In the genomic region with DNA sequence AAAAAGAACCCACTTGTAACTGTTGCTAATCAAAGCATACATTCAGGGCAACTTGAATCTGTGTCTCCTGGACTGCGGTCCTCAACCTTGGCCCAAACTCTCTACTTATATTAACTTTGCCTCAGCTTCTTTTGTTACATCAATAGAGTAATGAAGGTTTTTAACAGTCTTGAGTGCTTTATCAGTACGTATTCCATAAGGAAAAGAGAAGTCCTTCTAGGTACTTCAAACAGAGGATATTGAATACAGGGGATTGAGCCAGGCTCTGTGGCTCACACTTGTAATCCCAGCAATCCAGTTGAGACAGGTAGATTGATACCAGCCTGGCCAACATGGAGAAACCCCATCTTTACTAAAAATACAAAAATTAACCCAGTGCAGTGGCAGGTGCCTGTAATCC, we compare ENCODE assay signal across 19 cellular contexts. TPM values are rescaled to one million over a fixed set of nuclear protein-coding genes. Genes with fewer than 3 reads are reported as not detected.
A peak's percentile ranks its signal among the peaks of the same experiment; 100 is the strongest.
DNase-seq lines count a peak whose midpoint lies in the region; ATAC-seq and TF ChIP-seq lines count a peak whose summit lies in the region.
"Had no signal": no experiment of that assay in that cellular context is flagged by ENCODE, and none has a peak within 500 bp of the region (broad histone marks: within the 10 kb centered on the region; RNA-seq: fewer than 3 reads in every experiment).

No MANE protein-coding gene starts in this region.

- H2AFZ ChIP-seq in GM23248: peak overlapping the region; percentile 96

- H3K79me2 ChIP-seq in GM23248 (ENCODE audit: insufficient read depth): peaks cover 32% of the 10 kb centered on the region

- no peak overlapping the region for H3K4me2 ChIP-seq in GM23248 (ENCODE audit: unreplicated experiment)

- H3K4me1 ChIP-seq in GM23248 (ENCODE audit: insufficient read depth): peaks cover 20% of the 10 kb centered on the region
- peaks cover 12% of the 10 kb centered on the region for H3K4me1 ChIP-seq in A673 (ENCODE audit: insufficient read depth, low read length, poor library complexity, severe bottlenecking)

- no peak overlapping the region for H3K27ac ChIP-seq in GM23248
- H3K27ac ChIP-seq in A673 (ENCODE audit: low read depth, low read length, poor library complexity, severe bottlenecking): no peak overlapping the region

- no peak for ATAC-seq in activated naive CD8-positive, alpha-beta T cell treated with anti-CD3 and anti-CD28 coated beads, Interleukin-2, amount 10 ng/mL, durations not matched to agents 7 days and 5 days (ENCODE audit: low read depth)
- no peak for ATAC-seq in GM21825 (IDR thresholded peaks at IDR 0.05; ENCODE audit: unreplicated experiment)
- ATAC-seq: left colon; stimulated activated memory B cell treated with anti-CD40 and anti-IgM and Interleukin-4, amounts not matched to agents 10 μg/mL and 1 μg/mL and 100 μg/mL, for 72 hours had no signal

- BruUV-seq in A673 (replicated peaks; lab: Mats Ljungman, UMichigan): no TSS peak

- no peak overlapping the region for H3K9ac ChIP-seq in GM23248

- WGBS in GM23248 (ENCODE audit: low coverage in 1 of 2, low lambda C conversion rate in 2 of 2, missing lambda C conversion rate in 2 of 2), 2 experiments: 90 to 96% methylated on average over 2 of the region's 2 CpGs

- H3K4me3 Mint-ChIP-seq in activated CD4-positive, alpha-beta memory T cell treated with anti-CD3 and anti-CD28 coated beads, Interleukin-2, amount 10 ng/mL, durations not matched to agents 7 days and 5 days: peak overlapping the region; percentile 24
- no peak overlapping the region for H3K4me3 Mint-ChIP-seq in activated CD4-positive, alpha-beta memory T cell treated with anti-CD3 and anti-CD28 coated beads for 36 hours
- H3K4me3 Mint-ChIP-seq in activated naive CD8-positive, alpha-beta T cell treated with anti-CD3 and anti-CD28 coated beads, Interleukin-2, amount 10 ng/mL, durations not matched to agents 7 days and 5 days: peak overlapping the region; percentile 28
- H3K4me3 Mint-ChIP-seq in neural crest cell: peak overlapping the region; percentile 86

- no peaks in the 10 kb centered on the region for H4K20me1 ChIP-seq in GM23248 (ENCODE audit: insufficient read depth)

- peaks cover 9% of the 10 kb centered on the region for H3K27me3 Mint-ChIP-seq in activated CD4-positive, alpha-beta memory T cell treated with anti-CD3 and anti-CD28 coated beads, Interleukin-2, amount 10 ng/mL, durations not matched to agents 7 days and 5 days
- H3K27me3 Mint-ChIP-seq in activated CD4-positive, alpha-beta memory T cell treated with anti-CD3 and anti-CD28 coated beads for 36 hours: no peaks in the 10 kb centered on the region
- peaks cover 2% of the 10 kb centered on the region for H3K27me3 Mint-ChIP-seq in activated naive CD8-positive, alpha-beta T cell treated with anti-CD3 and anti-CD28 coated beads, Interleukin-2, amount 10 ng/mL, durations not matched to agents 7 days and 5 days
- H3K27me3 Mint-ChIP-seq in neural crest cell (ENCODE audit: low read depth): no peaks in the 10 kb centered on the region
- H3K27me3 Mint-ChIP-seq: stimulated activated memory B cell treated with anti-CD40 and anti-IgM and Interleukin-4, amounts not matched to agents 10 μg/mL and 1 μg/mL and 100 μg/mL, for 72 hours had no signal

- H3K4me1 Mint-ChIP-seq in activated CD4-positive, alpha-beta memory T cell treated with anti-CD3 and anti-CD28 coated beads, Interleukin-2, amount 10 ng/mL, durations not matched to agents 7 days and 5 days: peaks cover 26% of the 10 kb centered on the region
- peaks cover 22% of the 10 kb centered on the region for H3K4me1 Mint-ChIP-seq in activated CD4-positive, alpha-beta memory T cell treated with anti-CD3 and anti-CD28 coated beads for 36 hours (ENCODE audit: low read depth)
- peaks cover 12% of the 10 kb centered on the region for H3K4me1 Mint-ChIP-seq in activated naive CD8-positive, alpha-beta T cell treated with anti-CD3 and anti-CD28 coated beads, Interleukin-2, amount 10 ng/mL, durations not matched to agents 7 days and 5 days
- peaks cover 28% of the 10 kb centered on the region for H3K4me1 Mint-ChIP-seq in neural crest cell

- POLR2A ChIA-PET in activated CD4-positive, alpha-beta memory T cell treated with anti-CD3 and anti-CD28 coated beads, Interleukin-2, amount 10 ng/mL, durations not matched to agents 7 days and 5 days (lab: Charles Lee): interaction anchor here (0.5 kb wide), 1 partner anchor 34 kb away, joined by 3 read pairs; no protein-coding TSS in a partner anchor
- POLR2A ChIA-PET in activated CD4-positive, alpha-beta memory T cell treated with anti-CD3 and anti-CD28 coated beads for 36 hours (lab: Charles Lee): no interaction called here
- POLR2A ChIA-PET in activated naive CD8-positive, alpha-beta T cell treated with anti-CD3 and anti-CD28 coated beads, Interleukin-2, amount 10 ng/mL, durations not matched to agents 7 days and 5 days (lab: Charles Lee): interaction anchor here (0.6 kb wide), 2 partner anchors 23 to 1345 kb away, joined by 3 to 5 read pairs; a partner anchor contains a TSS
- POLR2A ChIA-PET in A673 (lab: Charles Lee; ENCODE audit: low non-redundant PET): no interaction called here

- intact Hi-C loops in activated CD4-positive, alpha-beta memory T cell treated with anti-CD3 and anti-CD28 coated beads for 36 hours (cut with micrococcal nuclease): loop anchor here (1.0 to 2.0 kb wide), 2 partner anchors 24 to 155 kb away; a partner anchor contains a TSS
- intact Hi-C loops in A673 (cut with micrococcal nuclease; ENCODE audit: unreplicated experiment): no loop called here

- no peaks in the 10 kb centered on the region for H3K9me2 ChIP-seq in GM23248 (ENCODE audit: insufficient read depth)

- TF ChIP-seq CTCF in neural crest cell (conservative IDR thresholded peaks at IDR 0.05) (no peak), A673 (conservative IDR thresholded peaks at IDR 0.05; ENCODE audit: low read depth, low read length) (no peak)

- no peak overlapping the region for H3K27ac Mint-ChIP-seq in activated CD4-positive, alpha-beta memory T cell treated with anti-CD3 and anti-CD28 coated beads, Interleukin-2, amount 10 ng/mL, durations not matched to agents 7 days and 5 days
- H3K27ac Mint-ChIP-seq in activated CD4-positive, alpha-beta memory T cell treated with anti-CD3 and anti-CD28 coated beads for 36 hours: no peak overlapping the region
- no peak overlapping the region for H3K27ac Mint-ChIP-seq in activated naive CD8-positive, alpha-beta T cell treated with anti-CD3 and anti-CD28 coated beads, Interleukin-2, amount 10 ng/mL, durations not matched to agents 7 days and 5 days
- H3K27ac Mint-ChIP-seq in neural crest cell (ENCODE audit: unreplicated experiment): no peak overlapping the region

- H3K27me3 ChIP-seq in GM23248 (replicated peaks; ENCODE audit: insufficient read depth) (no peaks in the 10 kb centered on the region), A673 (replicated peaks; ENCODE audit: insufficient read depth, low read depth, low read length, poor library complexity) (no peaks in the 10 kb centered on the region)
- H3K27me3 ChIP-seq: spleen had no signal

- peaks cover 16% of the 10 kb centered on the region for H3F3A ChIP-seq in GM23248 (ENCODE audit: insufficient read depth)

- in situ Hi-C loops in GM23248 (cut with MboI): no loop called here

- H3K36me3 Mint-ChIP-seq in activated CD4-positive, alpha-beta memory T cell treated with anti-CD3 and anti-CD28 coated beads, Interleukin-2, amount 10 ng/mL, durations not matched to agents 7 days and 5 days (ENCODE audit: low read depth): peaks cover 5% of the 10 kb centered on the region
- H3K36me3 Mint-ChIP-seq in activated CD4-positive, alpha-beta memory T cell treated with anti-CD3 and anti-CD28 coated beads for 36 hours: peaks cover 1% of the 10 kb centered on the region
- H3K36me3 Mint-ChIP-seq in activated naive CD8-positive, alpha-beta T cell treated with anti-CD3 and anti-CD28 coated beads, Interleukin-2, amount 10 ng/mL, durations not matched to agents 7 days and 5 days: no peaks in the 10 kb centered on the region
- H3K36me3 Mint-ChIP-seq in neural crest cell (ENCODE audit: low read depth): no peaks in the 10 kb centered on the region

- CTCF ChIA-PET in activated CD4-positive, alpha-beta memory T cell treated with anti-CD3 and anti-CD28 coated beads, Interleukin-2, amount 10 ng/mL, durations not matched to agents 7 days and 5 days (lab: Charles Lee): no interaction called here
- CTCF ChIA-PET in activated CD4-positive, alpha-beta memory T cell treated with anti-CD3 and anti-CD28 coated beads for 36 hours (lab: Charles Lee): no interaction called here
- CTCF ChIA-PET in A673 (lab: Charles Lee): no interaction called here

- no peaks in the 10 kb centered on the region for H3K9me3 ChIP-seq in GM23248 (ENCODE audit: low read depth)
- no peaks in the 10 kb centered on the region for H3K9me3 ChIP-seq in A673 (ENCODE audit: low read depth, low read length, poor library complexity, severe bottlenecking)
- H3K9me3 ChIP-seq: A549 had no signal

- no peak for DNase-seq in activated CD4-positive, alpha-beta memory T cell treated with anti-CD3 and anti-CD28 coated beads, Interleukin-2, amount 10 ng/mL, durations not matched to agents 7 days and 5 days
- no peak for DNase-seq in activated CD4-positive, alpha-beta memory T cell treated with anti-CD3 and anti-CD28 coated beads for 36 hours
- DNase-seq in GM23248 (no peak), neural crest cell (ENCODE audit: low read depth, low spot score) (no peak), germinal center (ENCODE audit: low spot score) (no peak), A673 (ENCODE audit: low spot score) (no peak)
- DNase-seq in activated naive CD8-positive, alpha-beta T cell treated with anti-CD3 and anti-CD28 coated beads, Interleukin-2, amount 10 ng/mL, durations not matched to agents 7 days and 5 days: no peak
- DNase-seq: central memory CD4-positive, alpha-beta T cell; effector CD4-positive, alpha-beta T cell; left colon; NCI-H1105; NCI-H2171; NCI-H82; posterior cingulate gyrus; spleen had no signal

- H3K4me3 ChIP-seq in GM23248: no peak overlapping the region
- H3K4me3 ChIP-seq in A673 (ENCODE audit: low read depth, low read length, poor library complexity, severe bottlenecking): no peak overlapping the region

- H3K9me3 Mint-ChIP-seq in activated CD4-positive, alpha-beta memory T cell treated with anti-CD3 and anti-CD28 coated beads, Interleukin-2, amount 10 ng/mL, durations not matched to agents 7 days and 5 days: peaks cover 5% of the 10 kb centered on the region
- H3K9me3 Mint-ChIP-seq in activated CD4-positive, alpha-beta memory T cell treated with anti-CD3 and anti-CD28 coated beads for 36 hours: no peaks in the 10 kb centered on the region
- H3K9me3 Mint-ChIP-seq in activated naive CD8-positive, alpha-beta T cell treated with anti-CD3 and anti-CD28 coated beads, Interleukin-2, amount 10 ng/mL, durations not matched to agents 7 days and 5 days: peaks cover 1% of the 10 kb centered on the region
- no peaks in the 10 kb centered on the region for H3K9me3 Mint-ChIP-seq in neural crest cell
- H3K9me3 Mint-ChIP-seq: stimulated activated memory B cell treated with anti-CD40 and anti-IgM and Interleukin-4, amounts not matched to agents 10 μg/mL and 1 μg/mL and 100 μg/mL, for 72 hours had no signal

- no peaks in the 10 kb centered on the region for H3K36me3 ChIP-seq in GM23248 (ENCODE audit: low read depth)
- no peaks in the 10 kb centered on the region for H3K36me3 ChIP-seq in A673 (ENCODE audit: insufficient read depth, low read length, poor library complexity, severe bottlenecking)
- H3K36me3 ChIP-seq: spleen had no signal

RNA-seq across cellular contexts. Expression of a gene that starts 1.2 kb away (rescaled TPM):
- total RNA-seq in activated CD4-positive, alpha-beta memory T cell treated with anti-CD3 and anti-CD28 coated beads, Interleukin-2, amount 10 ng/mL, durations not matched to agents 7 days and 5 days: 10 to 100 TPM; 39.0 to 42.7 TPM
- 10 to 100 TPM; 25.9 to 27.3 TPM for total RNA-seq in activated CD4-positive, alpha-beta memory T cell treated with anti-CD3 and anti-CD28 coated beads for 36 hours
- 3.1 and 9.0 TPM in 2 replicates for total RNA-seq in GM23248 (2014; rRNA removed; shearing (Covaris generic))
- 23.4 and 28.6 TPM in 2 replicates for polyA plus RNA-seq in GM23248 (2016; fragmentation: Nextera tagmentation; extraction: Ambion mirVana)
- total RNA-seq in activated naive CD8-positive, alpha-beta T cell treated with anti-CD3 and anti-CD28 coated beads, Interleukin-2, amount 10 ng/mL, durations not matched to agents 7 days and 5 days: 10 to 100 TPM; 40.0 to 41.7 TPM
- total RNA-seq in neural crest cell (57.6 and 62.9 TPM in 2 replicates), A673 (2021) (74.4 and 76.8 TPM in 2 replicates)

RNA-seq across cellular contexts. Expression of a gene that starts 23.0 kb away (rescaled TPM):
- not detected for total RNA-seq in activated CD4-positive, alpha-beta memory T cell treated with anti-CD3 and anti-CD28 coated beads, Interleukin-2, amount 10 ng/mL, durations not matched to agents 7 days and 5 days
- total RNA-seq in activated CD4-positive, alpha-beta memory T cell treated with anti-CD3 and anti-CD28 coated beads for 36 hours: not detected
- not detected in 2 replicates for total RNA-seq in GM23248 (2014; rRNA removed; shearing (Covaris generic))
- not detected in 2 replicates for polyA plus RNA-seq in GM23248 (2016; fragmentation: Nextera tagmentation; extraction: Ambion mirVana)
- not detected for total RNA-seq in activated naive CD8-positive, alpha-beta T cell treated with anti-CD3 and anti-CD28 coated beads, Interleukin-2, amount 10 ng/mL, durations not matched to agents 7 days and 5 days
- total RNA-seq in neural crest cell (not detected in 2 replicates), A673 (2021) (not detected in 2 replicates)
- total RNA-seq: left colon, mononuclear cell, spleen had no signal

RNA-seq across cellular contexts. Expression of a gene that starts 23.2 kb away (rescaled TPM):
- total RNA-seq in activated CD4-positive, alpha-beta memory T cell treated with anti-CD3 and anti-CD28 coated beads, Interleukin-2, amount 10 ng/mL, durations not matched to agents 7 days and 5 days: 1 to 10 TPM; 2.6 to 3.3 TPM
- total RNA-seq in activated CD4-positive, alpha-beta memory T cell treated with anti-CD3 and anti-CD28 coated beads for 36 hours: 1 to 10 TPM; 2.2 to 2.6 TPM
- total RNA-seq in GM23248 (2014; rRNA removed; shearing (Covaris generic)): 4.2 and 5.1 TPM in 2 replicates
- 2.4 and 3.5 TPM in 2 replicates for polyA plus RNA-seq in GM23248 (2016; fragmentation: Nextera tagmentation; extraction: Ambion mirVana)
- total RNA-seq in activated naive CD8-positive, alpha-beta T cell treated with anti-CD3 and anti-CD28 coated beads, Interleukin-2, amount 10 ng/mL, durations not matched to agents 7 days and 5 days: 1 to 10 TPM; 3.0 to 3.3 TPM
- 9.0 and 9.6 TPM in 2 replicates for total RNA-seq in neural crest cell
- 8.3 and 9.8 TPM in 2 replicates for total RNA-seq in A673 (2021)

Comparison
In these comparisons a context has a peak if more than half of its experiments do, and no peak if none do; other contexts are left out.
1. POLR2A ChIA-PET loops: an anchor here in activated CD4-positive, alpha-beta memory T cell treated with anti-CD3 and anti-CD28 coated beads, Interleukin-2, amount 10 ng/mL, durations not matched to agents 7 days and 5 days (0.5 kb wide) and activated naive CD8-positive, alpha-beta T cell treated with anti-CD3 and anti-CD28 coated beads, Interleukin-2, amount 10 ng/mL, durations not matched to agents 7 days and 5 days (0.6 kb wide); none called in activated CD4-positive, alpha-beta memory T cell treated with anti-CD3 and anti-CD28 coated beads for 36 hours and A673.